In the genomic region with DNA sequence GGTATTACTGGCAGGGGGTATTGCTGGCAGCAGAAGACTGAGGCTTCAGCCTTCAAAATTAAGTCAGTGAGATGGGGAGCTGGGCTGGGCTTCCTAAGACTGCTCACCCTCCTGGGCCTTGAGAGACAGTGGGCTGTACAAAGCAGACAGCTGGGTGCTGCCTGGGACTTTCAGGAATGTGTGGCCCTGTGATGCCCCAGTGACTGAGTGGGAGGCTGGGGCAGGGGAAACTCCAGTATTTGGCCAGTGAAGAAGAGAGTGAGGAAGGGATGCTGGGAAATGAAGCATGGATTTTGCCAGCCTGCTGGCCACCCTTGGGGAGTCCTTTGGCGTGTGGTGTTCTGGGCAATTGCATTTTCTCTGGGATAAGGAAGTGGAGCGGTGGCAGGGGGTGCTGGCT, we compare ENCODE assay signal across 14 cellular contexts. TPM values are rescaled to one million over a fixed set of nuclear protein-coding genes. Genes with fewer than 3 reads are reported as not detected.
DNase-seq lines count a peak whose midpoint lies in the region; ATAC-seq and TF ChIP-seq lines count a peak whose summit lies in the region.
"Had no signal": no experiment of that assay in that cellular context is flagged by ENCODE, and none has a peak within 500 bp of the region (broad histone marks: within the 10 kb centered on the region; RNA-seq: fewer than 3 reads in every experiment).

No MANE protein-coding gene starts in this region.

- no peaks in the 10 kb centered on the region for H3K4me1 ChIP-seq in breast epithelium

- TF ChIP-seq CTCF in MCF 10A (IDR thresholded peaks at IDR 0.05; ENCODE audit: unreplicated experiment) (no peak), breast epithelium (IDR thresholded peaks at IDR 0.05) (no peak), mesothelial cell of epicardium (IDR thresholded peaks at IDR 0.05; ENCODE audit: unreplicated experiment) (no peak)

- H3K4me3 ChIP-seq in breast epithelium = no peak overlapping the region
- H3K4me3 ChIP-seq: gastroesophageal sphincter had no signal

- no peaks in the 10 kb centered on the region for H3K27me3 ChIP-seq in breast epithelium
- H3K27me3 ChIP-seq: gastroesophageal sphincter had no signal

- H3K27me3 Mint-ChIP-seq in MCF 10A (ENCODE audit: insufficient read depth, unreplicated experiment) (no peaks in the 10 kb centered on the region), mesothelial cell of epicardium (ENCODE audit: low read depth) (no peaks in the 10 kb centered on the region)

- no peaks in the 10 kb centered on the region for H3K9me3 ChIP-seq in breast epithelium
- H3K9me3 ChIP-seq: gastroesophageal sphincter had no signal

- H3K4me1 Mint-ChIP-seq in MCF 10A (ENCODE audit: insufficient read depth, unreplicated experiment) (peaks cover 40% of the 10 kb centered on the region), mesothelial cell of epicardium (peaks cover 27% of the 10 kb centered on the region)

- H3K9me3 Mint-ChIP-seq in MCF 10A (ENCODE audit: unreplicated experiment) (no peaks in the 10 kb centered on the region), mesothelial cell of epicardium (no peaks in the 10 kb centered on the region)
- H3K9me3 Mint-ChIP-seq: naive thymus-derived CD4-positive, alpha-beta T cell had no signal

- H3K27ac Mint-ChIP-seq in MCF 10A (ENCODE audit: low read depth, unreplicated experiment) (peak overlapping the region; percentile 57), mesothelial cell of epicardium (peak overlapping the region; percentile 82)
- H3K27ac Mint-ChIP-seq: activated CD8-positive, alpha-beta T cell treated with anti-CD3 and anti-CD28 coated beads, Interleukin-2, amount 10 ng/mL, durations not matched to agents 7 days and 5 days; naive thymus-derived CD4-positive, alpha-beta T cell had no signal

- peaks cover 5% of the 10 kb centered on the region for H3K36me3 Mint-ChIP-seq in MCF 10A (ENCODE audit: insufficient read depth, unreplicated experiment)
- H3K36me3 Mint-ChIP-seq in mesothelial cell of epicardium = peaks cover 4% of the 10 kb centered on the region

- POLR2A ChIA-PET in MCF 10A (lab: Yijun Ruan, JAX) = interaction anchor here (0.6 to 6.5 kb wide), 12 partner anchors 11 to 116 kb away, joined by 3 to 184 read pairs (median 13); partner anchors contain the start of genes AVPI1, HOGA1, PI4K2A and UBTD1

- ATAC-seq in GM21423 (IDR thresholded peaks at IDR 0.05; ENCODE audit: unreplicated experiment) (no peak), HG03521 (IDR thresholded peaks at IDR 0.05; ENCODE audit: unreplicated experiment) (no peak)

- BruUV-seq in MCF 10A (replicated peaks; lab: Mats Ljungman, UMichigan) = no TSS peak

- H3K4me3 Mint-ChIP-seq in MCF 10A (ENCODE audit: unreplicated experiment) = peak overlapping the region; percentile 20
- no peak overlapping the region for H3K4me3 Mint-ChIP-seq in mesothelial cell of epicardium
- H3K4me3 Mint-ChIP-seq: activated CD8-positive, alpha-beta T cell treated with anti-CD3 and anti-CD28 coated beads, Interleukin-2, amount 10 ng/mL, durations not matched to agents 7 days and 5 days; naive thymus-derived CD4-positive, alpha-beta T cell had no signal

- H3K27ac ChIP-seq in breast epithelium (peak overlapping the region in 1 of 2 donors; percentile 79), caudate nucleus (ENCODE audit: low read depth, low read length) (peak overlapping the region; percentile 89)

- no peaks in the 10 kb centered on the region for H3K36me3 ChIP-seq in breast epithelium

- CTCF ChIA-PET in MCF 10A (lab: Yijun Ruan, JAX) = interaction anchor here (0.6 to 12.4 kb wide), 28 partner anchors 8 to 335 kb away, joined by 3 to 373 read pairs (median 6); partner anchors contain the start of genes HOGA1 and RRP12

- intact Hi-C loops in MCF 10A (cut with micrococcal nuclease) (loop anchor here (5.0 kb wide), 2 partner anchors 111 to 159 kb away; no protein-coding TSS in a partner anchor), breast epithelium (cut with DNase I; ENCODE audit: low total_unique reads) (no loop called here)

- no peak for TF ChIP-seq POLR2A in breast epithelium (IDR thresholded peaks at IDR 0.05)

- DNase-seq in MCF 10A (ENCODE audit: unreplicated experiment) = no peak
- DNase-seq in breast epithelium (ENCODE audit: low spot score in 2 of 2) = no peak
- no peak for DNase-seq in caudate nucleus (lab: John Stamatoyannopoulos, UW)
- DNase-seq in mesothelial cell of epicardium (ENCODE audit: low spot score in 2 of 2, unreplicated experiment in 2 of 2) = no peak
- no peak for DNase-seq in RKO (ENCODE audit: low spot score)
- DNase-seq in activated gamma-delta T cell (lab: John Stamatoyannopoulos, UW) = no peak
- DNase-seq: activated CD8-positive, alpha-beta T cell treated with anti-CD3 and anti-CD28 coated beads, Interleukin-2, amount 10 ng/mL, durations not matched to agents 7 days and 5 days; activated effector memory CD4-positive, alpha-beta T cell treated with Interleukin-2 at 50 U/mL for 16 hours; effector memory CD4-positive, alpha-beta T cell; naive thymus-derived CD4-positive, alpha-beta T cell; SIG-M5 had no signal

RNA-seq across cellular contexts. Expression of gene ANKRD2, which starts 0.4 kb away (rescaled TPM):
- total RNA-seq in MCF 10A (2022) (1.8 and 5.8 TPM in 2 replicates), breast epithelium (not detected), mesothelial cell of epicardium (0.20 to 0.24 TPM (median 0.20 TPM) in 3 replicates)

RNA-seq across cellular contexts. Expression of gene HOGA1, which starts 11.2 kb away (rescaled TPM):
- total RNA-seq in MCF 10A (2022) (0.88 and 1.7 TPM in 2 replicates), breast epithelium (10 to 100 TPM in 1 of 3 donors, 1 to 10 TPM in 2; 1.9 to 11.0 (median 2.3) TPM), mesothelial cell of epicardium (0.31 to 0.50 TPM (median 0.40 TPM) in 3 replicates)
- total RNA-seq: activated CD8-positive, alpha-beta T cell treated with anti-CD3 and anti-CD28 coated beads, Interleukin-2, amount 10 ng/mL, durations not matched to agents 7 days and 5 days; naive thymus-derived CD4-positive, alpha-beta T cell had no signal

RNA-seq across cellular contexts. Expression of gene C10orf62, which starts 16.5 kb away (rescaled TPM):
- total RNA-seq in MCF 10A (2022) (0.26 TPM in 1 of 2 replicates, not detected in the other), breast epithelium (under 1 TPM in 2 of 3 donors, not detected in 1; 0.32 to 0.33 TPM), mesothelial cell of epicardium (not detected in 3 replicates)
- total RNA-seq: activated CD8-positive, alpha-beta T cell treated with anti-CD3 and anti-CD28 coated beads, Interleukin-2, amount 10 ng/mL, durations not matched to agents 7 days and 5 days; gastroesophageal sphincter; naive thymus-derived CD4-positive, alpha-beta T cell had no signal
